ENCODE assay signal across 7 cellular contexts in the genomic region with DNA sequence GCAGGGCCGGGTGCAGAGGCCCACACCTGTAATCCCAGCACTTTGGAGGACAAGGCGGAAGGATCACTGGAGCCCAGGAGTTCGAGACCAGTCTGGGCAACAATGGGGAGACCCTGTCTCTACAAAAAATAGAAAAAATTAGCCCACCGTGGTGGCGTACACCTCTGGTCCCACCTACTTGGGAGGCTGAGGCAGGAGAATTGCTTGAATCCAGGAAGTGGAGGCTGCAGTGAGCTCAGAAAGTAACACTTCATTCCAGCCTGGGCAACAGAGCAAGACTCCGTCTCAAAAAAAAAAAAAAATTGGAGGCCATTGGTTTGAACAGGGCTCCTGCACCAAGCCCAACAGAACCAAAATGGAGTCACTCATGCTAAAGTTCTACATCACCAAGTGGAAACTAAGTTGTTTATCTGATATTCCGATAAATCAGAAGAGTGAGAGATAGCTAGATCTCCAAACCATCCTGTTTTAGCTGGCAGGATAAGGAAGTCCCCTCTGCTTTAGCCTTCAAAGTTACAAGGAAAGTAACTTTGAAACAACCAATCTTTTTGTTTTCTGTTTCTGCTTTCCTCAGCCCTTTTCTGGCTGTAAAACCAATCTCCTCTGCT. TPM values are rescaled to one million over a fixed set of nuclear protein-coding genes. Genes with fewer than 3 reads are reported as not detected.
DNase-seq lines count a peak whose midpoint lies in the region; ATAC-seq, FAIRE-seq and TF ChIP-seq lines count a peak whose summit lies in the region.

No MANE protein-coding gene starts in this region.

- H3K4me1 ChIP-seq in gastroesophageal sphincter (peaks cover 0 to 34% (median 6%) of the 10 kb centered on the region in 3 donors), spleen (peaks cover 22 to 85% (median 61%) of the 10 kb centered on the region in 6 donors), small intestine (ENCODE audit: control insufficient read depth in 2 of 2, insufficient read depth in 1 of 2, low read depth in 1 of 2, low read length in 1 of 2) (peaks cover 0 to 6% of the 10 kb centered on the region in 2 donors)

- 79 to 92% methylated on average over 3 to 4 of the region's 7 CpGs for WGBS in gastroesophageal sphincter (ENCODE audit: low coverage in 1 of 2), 2 donors
- 78 to 86% (median 85%) methylated on average over 7 of the region's 7 CpGs for WGBS in spleen, 5 donors
- 83 to 87% (median 85%) methylated on average over 7 of the region's 7 CpGs for WGBS in small intestine, 3 donors

- H3K9me3 ChIP-seq in WERI-Rb-1 (ENCODE audit: severe bottlenecking) (no peaks in the 10 kb centered on the region), gastroesophageal sphincter (no peaks in the 10 kb centered on the region), spleen (no peaks in the 10 kb centered on the region), small intestine (ENCODE audit: control insufficient read depth, low read depth) (no peaks in the 10 kb centered on the region)

- TF ChIP-seq EP300 in gastroesophageal sphincter (IDR thresholded peaks at IDR 0.05), result no peak

- no peak for DNase-seq in HFF-Myc (ENCODE audit: extremely low read depth, low read depth)
- DNase-seq in WERI-Rb-1, result no peak
- DNase-seq in spleen, result no peak
- DNase-seq in middle frontal gyrus (ENCODE audit: extremely low spot score, low spot score), result no peak
- DNase-seq in small intestine, result no peak
- DNase-seq in left lobe of liver (ENCODE audit: low spot score), result no peak

- FAIRE-seq in small intestine (lab: Jason Lieb, UNC), result no peak

- H3K4me3 ChIP-seq in HFF-Myc (replicated peaks; ENCODE audit: low read depth, low read length) (peak overlapping the region; percentile 97), WERI-Rb-1 (ENCODE audit: low read depth, low read length) (peak overlapping the region; percentile 82; the same call in 1 of the 2 replicates), gastroesophageal sphincter (no peak overlapping the region), spleen (peak overlapping the region in 3 of 8 donors; percentile 72 to 82 (median 80)), small intestine (ENCODE audit: low read depth in 1 of 2, low read length in 2 of 2) (no peak overlapping the region)

- peaks cover 7% of the 10 kb centered on the region for H3K36me3 ChIP-seq in WERI-Rb-1
- peaks cover 0 to 8% of the 10 kb centered on the region in 2 donors for H3K36me3 ChIP-seq in gastroesophageal sphincter
- peaks cover 0 to 15% (median 9%) of the 10 kb centered on the region in 6 donors for H3K36me3 ChIP-seq in spleen
- peaks cover under 1% of the 10 kb centered on the region in 2 donors for H3K36me3 ChIP-seq in small intestine (ENCODE audit: control insufficient read depth in 2 of 2, insufficient read depth in 2 of 2, low read length in 2 of 2)

- intact Hi-C loops in spleen (cut with DNase I; ENCODE audit: low total_unique reads), result no loop called here

- H3K27me3 ChIP-seq in WERI-Rb-1 (ENCODE audit: insufficient read depth, low read depth, severe bottlenecking), result no peaks in the 10 kb centered on the region
- no peaks in the 10 kb centered on the region for H3K27me3 ChIP-seq in gastroesophageal sphincter
- H3K27me3 ChIP-seq in spleen (replicated peaks in 1 of 7), result no peaks in the 10 kb centered on the region
- H3K27me3 ChIP-seq in small intestine (ENCODE audit: control insufficient read depth in 2 of 2, insufficient read depth in 2 of 2, low read length in 2 of 2), result no peaks in the 10 kb centered on the region

- TF ChIP-seq CTCF in HFF-Myc (IDR thresholded peaks at IDR 0.05; ENCODE audit: low read depth, low read length, missing control alignments) (no peak), WERI-Rb-1 (IDR thresholded peaks at IDR 0.05; ENCODE audit: low read depth, low read length) (no peak), gastroesophageal sphincter (IDR thresholded peaks at IDR 0.05) (no peak), spleen (IDR thresholded peaks at IDR 0.05 in 8 of 11, conservative IDR thresholded peaks at IDR 0.05 in 3 of 11) (no peak)

- H3K27ac ChIP-seq in WERI-Rb-1 (no peak overlapping the region; the same call in 1 of the 2 replicates), gastroesophageal sphincter (peak overlapping the region in 3 of 4 donors; percentile 96 to 98 (median 98)), spleen (peak overlapping the region; percentile 87 to 98 (median 95)), small intestine (ENCODE audit: low read depth in 1 of 2, low read length in 1 of 2) (no peak overlapping the region)

- TF ChIP-seq POLR2A in gastroesophageal sphincter (IDR thresholded peaks at IDR 0.05), result no peak
- no peak for TF ChIP-seq POLR2A in spleen (IDR thresholded peaks at IDR 0.05)

- no peak for ATAC-seq in gastroesophageal sphincter
- ATAC-seq in left lobe of liver, result no peak

RNA-seq across cellular contexts. Expression of gene LSM10, which starts 0.8 kb away (rescaled TPM):
- 10 to 100 TPM; 39.5 to 50.2 (median 47.3) TPM for total RNA-seq in gastroesophageal sphincter
- 10 to 100 TPM; 42.9 to 62.2 (median 49.0) TPM for total RNA-seq in spleen
- 10 to 100 TPM; 65.1 to 87.6 (median 86.6) TPM for polyA plus RNA-seq in spleen
- polyA plus RNA-seq in small intestine, result 10 to 100 TPM; 48.1 to 55.5 (median 51.9) TPM
- 20.9 TPM for total RNA-seq in left lobe of liver

RNA-seq across cellular contexts. Expression of gene STK40, which starts 12.8 kb away (rescaled TPM):
- 100 to 1,000 TPM in 1 of 4 donors, 10 to 100 TPM in 3; 39.2 to 127 (median 68.6) TPM for total RNA-seq in gastroesophageal sphincter
- total RNA-seq in spleen, result 10 to 100 TPM; 43.3 to 79.2 (median 55.3) TPM
- polyA plus RNA-seq in spleen, result 10 to 100 TPM; 13.7 to 37.4 (median 14.8) TPM
- 10 to 100 TPM; 12.7 to 33.3 (median 17.3) TPM for polyA plus RNA-seq in small intestine
- total RNA-seq in left lobe of liver, result 31.6 TPM

RNA-seq across cellular contexts. Expression of gene OSCP1, which starts 51.8 kb away (rescaled TPM):
- total RNA-seq in gastroesophageal sphincter, result 10 to 100 TPM in 2 of 4 donors, 1 to 10 TPM in 2; 6.5 to 13.9 (median 10.0) TPM
- 1 to 10 TPM; 1.1 to 3.3 (median 1.4) TPM for total RNA-seq in spleen
- polyA plus RNA-seq in spleen, result 1 to 10 TPM in 1 of 3 donors, under 1 TPM in 2; 0.70 to 1.8 (median 0.76) TPM
- 1 to 10 TPM in 2 of 3 donors, under 1 TPM in 1; 0.89 to 4.3 (median 1.4) TPM for polyA plus RNA-seq in small intestine
- total RNA-seq in left lobe of liver, result 1.2 TPM

Comparison
In these comparisons a context has a peak if more than half of its experiments do, and no peak if none do; other contexts are left out.
1. H3K4me3 ChIP-seq: peak in HFF-Myc (single experiment) and WERI-Rb-1 (single experiment); none in gastroesophageal sphincter (0 of 2) and small intestine (0 of 2).
2. H3K27ac ChIP-seq: peak in gastroesophageal sphincter (3 of 4) and spleen (8 of 8); none in WERI-Rb-1 (single experiment) and small intestine (0 of 2).